Comparison of ENCODE assay signal across 9 cellular contexts in genomic region chr16:72561-73537, GRCh38. TPM values are rescaled to one million over a fixed set of nuclear protein-coding genes. Genes with fewer than 3 reads are reported as not detected.
DNase-seq lines count a peak whose midpoint lies in the region; ATAC-seq and TF ChIP-seq lines count a peak whose summit lies in the region.
"Had no signal": no experiment of that assay in that cellular context is flagged by ENCODE, and none has a peak within 500 bp of the region (broad histone marks: within the 10 kb centered on the region; RNA-seq: fewer than 3 reads in every experiment).

Gene RHBDF1 (minus strand): TSS chr16:72631. CDS start chr16:65015, 7,616 bp downstream.

- no peaks in the 10 kb centered on the region for H3K9me3 Mint-ChIP-seq in activated CD4-positive, alpha-beta memory T cell treated with anti-CD3 and anti-CD28 coated beads for 36 hours
- H3K9me3 Mint-ChIP-seq in neural crest cell, result no peaks in the 10 kb centered on the region

- peak within 1 kb of the TSS; percentile 44 for H3K4me3 Mint-ChIP-seq in activated CD4-positive, alpha-beta memory T cell treated with anti-CD3 and anti-CD28 coated beads for 36 hours
- peak within 1 kb of the TSS; percentile 92 for H3K4me3 Mint-ChIP-seq in neural crest cell

- no peaks in the 10 kb centered on the region for H3K36me3 Mint-ChIP-seq in activated CD4-positive, alpha-beta memory T cell treated with anti-CD3 and anti-CD28 coated beads for 36 hours
- H3K36me3 Mint-ChIP-seq in neural crest cell (ENCODE audit: low read depth), result no peaks in the 10 kb centered on the region

- H3K27me3 ChIP-seq in H7 (ENCODE audit: control insufficient read depth, insufficient read depth, low read length), result no peaks in the 10 kb centered on the region

- peaks cover 18% of the 10 kb centered on the region for H3K4me1 Mint-ChIP-seq in activated CD4-positive, alpha-beta memory T cell treated with anti-CD3 and anti-CD28 coated beads for 36 hours (ENCODE audit: low read depth)
- peaks cover 71% of the 10 kb centered on the region for H3K4me1 Mint-ChIP-seq in neural crest cell

- CTCF ChIA-PET in activated CD4-positive, alpha-beta memory T cell treated with anti-CD3 and anti-CD28 coated beads for 36 hours (lab: Charles Lee), result interaction anchor here (0.6 to 11.5 kb wide), 3 partner anchors 11 to 23 kb away, joined by 3 to 384 read pairs (median 3); no protein-coding TSS in a partner anchor

- H3K27me3 Mint-ChIP-seq in activated CD4-positive, alpha-beta memory T cell treated with anti-CD3 and anti-CD28 coated beads for 36 hours, result peaks cover 25% of the 10 kb centered on the region
- H3K27me3 Mint-ChIP-seq in neural crest cell (ENCODE audit: low read depth), result peaks cover 3% of the 10 kb centered on the region

- no peak for TF ChIP-seq CTCF in neural crest cell (conservative IDR thresholded peaks at IDR 0.05)

- POLR2A ChIA-PET in activated CD4-positive, alpha-beta memory T cell treated with anti-CD3 and anti-CD28 coated beads for 36 hours (lab: Charles Lee), result interaction anchor here (0.6 kb wide), 1 partner anchor 13 kb away, joined by 4 read pairs; no protein-coding TSS in a partner anchor

- H3K4me3 ChIP-seq in H7 (ENCODE audit: insufficient read depth, low read depth, low read length), result peak within 1 kb of the TSS; percentile 73

- peak; percentile 55 for DNase-seq in A172 (ENCODE audit: low spot score)
- DNase-seq in H7, result peak; percentile 99
- DNase-seq in activated CD4-positive, alpha-beta memory T cell treated with anti-CD3 and anti-CD28 coated beads for 36 hours, result peak; percentile 27
- peak; percentile 31 for DNase-seq in foreskin melanocyte
- DNase-seq in neural crest cell (ENCODE audit: low read depth, low spot score), result peak; percentile 48
- no peak for DNase-seq in NCI-H446 (lab: John Stamatoyannopoulos, UW)
- no peak for DNase-seq in NK-92 (lab: John Stamatoyannopoulos, UW; ENCODE audit: unreplicated experiment)

- no peak for ATAC-seq in GM19467 (IDR thresholded peaks at IDR 0.05; ENCODE audit: unreplicated experiment)

- intact Hi-C loops in activated CD4-positive, alpha-beta memory T cell treated with anti-CD3 and anti-CD28 coated beads for 36 hours (cut with micrococcal nuclease), result no loop called here

- H3K27ac Mint-ChIP-seq in activated CD4-positive, alpha-beta memory T cell treated with anti-CD3 and anti-CD28 coated beads for 36 hours, result no peak within 1 kb of the TSS
- peak within 1 kb of the TSS; percentile 85 for H3K27ac Mint-ChIP-seq in neural crest cell (ENCODE audit: unreplicated experiment)

- H3K36me3 ChIP-seq in H7 (replicated peaks; ENCODE audit: control insufficient read depth, insufficient read depth, low read length), result no peaks in the 10 kb centered on the region
- H3K36me3 ChIP-seq: neutrophil had no signal

RNA-seq across cellular contexts. Expression of gene RHBDF1, which starts in this region (rescaled TPM):
- total RNA-seq in A172 (2014; rRNA removed; shearing (Covaris generic)), result 39.3 and 43.7 TPM in 2 replicates
- total RNA-seq in H7 (2014; rRNA removed; shearing (Covaris generic)), result 38.2 and 42.5 TPM in 2 replicates
- total RNA-seq in activated CD4-positive, alpha-beta memory T cell treated with anti-CD3 and anti-CD28 coated beads for 36 hours, result under 1 TPM in 1 of 2 experiments, not detected in 1; 0.43 TPM
- 46.5 TPM in 2 replicates for total RNA-seq in neural crest cell

Comparison
In these comparisons a context has a peak if more than half of its experiments do, and no peak if none do; other contexts are left out.
1. RNA of gene RHBDF1 (total RNA-seq): 46.5 TPM in neural crest cell, 38.2 to 42.5 TPM in H7 and 39.3 to 43.7 TPM in A172; 0.43 TPM in activated CD4-positive, alpha-beta memory T cell treated with anti-CD3 and anti-CD28 coated beads for 36 hours; every median in the first group is over 10 times any median in the second.
2. Peak in DNase-seq in activated CD4-positive, alpha-beta memory T cell treated with anti-CD3 and anti-CD28 coated beads for 36 hours; RNA of the gene not detected or under 1 TPM.
3. DNase-seq: peak in A172 (single experiment), H7 (single experiment), foreskin melanocyte (single experiment) and neural crest cell (single experiment); none in NCI-H446 (0 of 2) and NK-92 (single experiment).